Comparison of ENCODE assay signal across 16 cellular contexts in genomic region chr9:87594218-87594617, GRCh38.
DNase-seq lines count a peak whose midpoint lies in the region; ATAC-seq and TF ChIP-seq lines count a peak whose summit lies in the region.
"Had no signal": no experiment of that assay in that cellular context is flagged by ENCODE, and none has a peak within 500 bp of the region (broad histone marks: within the 10 kb centered on the region; RNA-seq: fewer than 3 reads in every experiment).

No MANE protein-coding gene starts in this region.

- POLR2A ChIA-PET in activated CD4-positive, alpha-beta T cell treated with anti-CD3 and anti-CD28 coated beads, Interleukin-2, amount 10 ng/mL, durations not matched to agents 7 days and 5 days (lab: Charles Lee): no interaction called here

- no peaks in the 10 kb centered on the region for H3K9me3 Mint-ChIP-seq in activated T-cell treated with anti-CD3 and anti-CD28 coated beads, Interleukin-2, amount 50 U/mL, for 72 hours
- no peaks in the 10 kb centered on the region for H3K9me3 Mint-ChIP-seq in activated CD4-positive, alpha-beta T cell treated with anti-CD3 and anti-CD28 coated beads, Interleukin-2, amount 10 ng/mL, durations not matched to agents 7 days and 5 days
- H3K9me3 Mint-ChIP-seq: neural crest cell had no signal

- H3K27me3 ChIP-seq in adipocyte (replicated peaks; ENCODE audit: control insufficient read depth, insufficient read depth, low read length) (no peaks in the 10 kb centered on the region), rectal smooth muscle tissue (ENCODE audit: control insufficient read depth, insufficient read depth, low read length) (no peaks in the 10 kb centered on the region), foreskin keratinocyte (peaks cover 6% of the 10 kb centered on the region)
- H3K27me3 ChIP-seq: SJCRH30 had no signal

- H3K36me3 Mint-ChIP-seq in activated T-cell treated with anti-CD3 and anti-CD28 coated beads, Interleukin-2, amount 50 U/mL, for 72 hours (ENCODE audit: insufficient read depth in 2 of 2): no peaks in the 10 kb centered on the region
- no peaks in the 10 kb centered on the region for H3K36me3 Mint-ChIP-seq in activated CD4-positive, alpha-beta T cell treated with anti-CD3 and anti-CD28 coated beads, Interleukin-2, amount 10 ng/mL, durations not matched to agents 7 days and 5 days (ENCODE audit: low read depth)

- H3K27me3 Mint-ChIP-seq in activated T-cell treated with anti-CD3 and anti-CD28 coated beads, Interleukin-2, amount 50 U/mL, for 72 hours (ENCODE audit: low read depth): peaks cover 7% of the 10 kb centered on the region
- H3K27me3 Mint-ChIP-seq in activated CD4-positive, alpha-beta T cell treated with anti-CD3 and anti-CD28 coated beads, Interleukin-2, amount 10 ng/mL, durations not matched to agents 7 days and 5 days: no peaks in the 10 kb centered on the region

- H3K4me3 ChIP-seq in adipocyte (ENCODE audit: low read length): no peak overlapping the region
- no peak overlapping the region for H3K4me3 ChIP-seq in foreskin fibroblast (ENCODE audit: low read depth in 1 of 2, low read length in 2 of 2)
- no peak overlapping the region for H3K4me3 ChIP-seq in rectal smooth muscle tissue (ENCODE audit: low read length)
- H3K4me3 ChIP-seq: left ventricle myocardium inferior, SJCRH30, skin epidermis had no signal

- DNase-seq in DMS53 treated with DMSO at 0.1 percent for 48 hours (lab: John Stamatoyannopoulos, UW; ENCODE audit: unreplicated experiment) (peak; percentile 7), adipocyte (ENCODE audit: low read depth) (peak; percentile 51), foreskin fibroblast (peak; percentile 16 to 47), foreskin keratinocyte (no peak), DMS79 (lab: John Stamatoyannopoulos, UW) (no peak)
- DNase-seq in activated T-cell treated with anti-CD3 and anti-CD28 coated beads, Interleukin-2, amount 50 U/mL, for 72 hours: no peak
- DNase-seq in activated CD4-positive, alpha-beta T cell treated with anti-CD3 and anti-CD28 coated beads, Interleukin-2, amount 10 ng/mL, durations not matched to agents 7 days and 5 days: no peak
- DNase-seq: activated CD8-positive, alpha-beta memory T cell treated with anti-CD3 and anti-CD28 coated beads for 24 hours; DMS 273 treated with DMSO at 0.1 percent for 48 hours; hypothalamus; left ventricle myocardium inferior; SJCRH30; substantia nigra had no signal

- TF ChIP-seq CTCF in foreskin fibroblast (IDR thresholded peaks at IDR 0.05; ENCODE audit: low read depth, low read length): no peak
- no peak for TF ChIP-seq CTCF in foreskin keratinocyte (conservative IDR thresholded peaks at IDR 0.05)

- H3K36me3 ChIP-seq in adipocyte (ENCODE audit: control insufficient read depth, insufficient read depth, low read length, severe bottlenecking): no peaks in the 10 kb centered on the region
- no peaks in the 10 kb centered on the region for H3K36me3 ChIP-seq in rectal smooth muscle tissue (ENCODE audit: control insufficient read depth, insufficient read depth, low read length)
- H3K36me3 ChIP-seq: left ventricle myocardium inferior, SJCRH30 had no signal

- peak overlapping the region; percentile 31 for H3K9ac ChIP-seq in adipocyte (ENCODE audit: low read length)
- H3K9ac ChIP-seq in rectal smooth muscle tissue (ENCODE audit: low read length): no peak overlapping the region

- no peak overlapping the region for H3K4me3 Mint-ChIP-seq in activated T-cell treated with anti-CD3 and anti-CD28 coated beads, Interleukin-2, amount 50 U/mL, for 72 hours
- no peak overlapping the region for H3K4me3 Mint-ChIP-seq in activated CD4-positive, alpha-beta T cell treated with anti-CD3 and anti-CD28 coated beads, Interleukin-2, amount 10 ng/mL, durations not matched to agents 7 days and 5 days
- H3K4me3 Mint-ChIP-seq: neural crest cell had no signal

- H3K27ac ChIP-seq in rectal smooth muscle tissue (ENCODE audit: low read depth, low read length) (peak overlapping the region; percentile 79), foreskin keratinocyte (no peak overlapping the region)
- H3K27ac ChIP-seq: left ventricle myocardium inferior, SJCRH30 had no signal

- no peak for ATAC-seq in foreskin keratinocyte
- no peak for ATAC-seq in activated T-cell treated with anti-CD3 and anti-CD28 coated beads, Interleukin-2, amount 50 U/mL, for 72 hours (replicated peaks in 1 of 2)

- CTCF ChIA-PET in activated CD4-positive, alpha-beta T cell treated with anti-CD3 and anti-CD28 coated beads, Interleukin-2, amount 10 ng/mL, durations not matched to agents 7 days and 5 days (lab: Charles Lee): interaction anchor here (1.1 kb wide), 1 partner anchor 8 kb away, joined by 5 read pairs; no protein-coding TSS in a partner anchor

- H3K27ac Mint-ChIP-seq in activated T-cell treated with anti-CD3 and anti-CD28 coated beads, Interleukin-2, amount 50 U/mL, for 72 hours: no peak overlapping the region
- no peak overlapping the region for H3K27ac Mint-ChIP-seq in activated CD4-positive, alpha-beta T cell treated with anti-CD3 and anti-CD28 coated beads, Interleukin-2, amount 10 ng/mL, durations not matched to agents 7 days and 5 days

- peaks cover 29% of the 10 kb centered on the region for H3K4me1 ChIP-seq in adipocyte (ENCODE audit: control insufficient read depth, insufficient read depth, low read length)
- H3K4me1 ChIP-seq in rectal smooth muscle tissue (ENCODE audit: control insufficient read depth, insufficient read depth, low read length): peaks cover 68% of the 10 kb centered on the region
- H3K4me1 ChIP-seq in foreskin keratinocyte: no peaks in the 10 kb centered on the region

- H3K4me1 Mint-ChIP-seq in activated T-cell treated with anti-CD3 and anti-CD28 coated beads, Interleukin-2, amount 50 U/mL, for 72 hours (ENCODE audit: low read depth): peaks cover 5% of the 10 kb centered on the region
- H3K4me1 Mint-ChIP-seq in activated CD4-positive, alpha-beta T cell treated with anti-CD3 and anti-CD28 coated beads, Interleukin-2, amount 10 ng/mL, durations not matched to agents 7 days and 5 days: no peaks in the 10 kb centered on the region

- H3K9me3 ChIP-seq in adipocyte (ENCODE audit: control insufficient read depth, low read length): no peaks in the 10 kb centered on the region
- H3K9me3 ChIP-seq: left ventricle myocardium inferior, SJCRH30 had no signal

Comparison
In these comparisons a context has a peak if more than half of its experiments do, and no peak if none do; other contexts are left out.
1. DNase-seq: peak in DMS53 treated with DMSO at 0.1 percent for 48 hours (single experiment), adipocyte (single experiment) and foreskin fibroblast (2 of 2); none in foreskin keratinocyte (0 of 2), activated T-cell treated with anti-CD3 and anti-CD28 coated beads, Interleukin-2, amount 50 U/mL, for 72 hours (0 of 2), activated CD4-positive, alpha-beta T cell treated with anti-CD3 and anti-CD28 coated beads, Interleukin-2, amount 10 ng/mL, durations not matched to agents 7 days and 5 days (single experiment) and DMS79 (single experiment).